ENCODE assay signal across 10 cellular contexts in the genomic region with DNA sequence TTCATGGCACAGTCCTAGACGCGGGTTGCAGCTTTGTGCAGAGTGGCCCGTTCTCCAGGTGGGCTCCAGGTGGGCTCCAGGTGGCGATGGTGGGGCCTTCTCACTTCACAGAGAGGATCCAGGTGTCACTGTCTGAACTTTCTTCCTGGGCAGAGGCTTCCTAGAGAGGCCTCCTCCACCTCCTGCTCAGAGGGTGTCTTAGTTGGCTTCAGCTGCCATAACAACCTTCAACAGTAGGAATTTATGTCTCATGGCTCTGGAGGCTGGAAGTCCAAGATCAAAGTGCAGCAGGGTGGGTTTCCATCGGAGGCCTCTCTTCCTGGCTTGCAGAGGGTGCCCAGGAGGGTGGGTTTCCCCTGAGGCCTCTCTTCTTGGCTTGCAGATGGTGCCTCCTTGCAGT.
"Had no signal": no experiment of that assay in that cellular context is flagged by ENCODE, and none has a peak within 500 bp of the region (broad histone marks: within the 10 kb centered on the region; RNA-seq: fewer than 3 reads in every experiment).

No MANE protein-coding gene starts in this region.

- H3K4me1 ChIP-seq: HAP-1 had no signal

- H3K27ac Mint-ChIP-seq: GM23338, H9, HFFc6 had no signal

- H3K27ac ChIP-seq: GM23248 had no signal

- H3K9me3 ChIP-seq: HAP-1 had no signal

- H3K36me3 ChIP-seq: HAP-1 had no signal

- H3K4me3 Mint-ChIP-seq: GM23338, H9, HFFc6 had no signal

- FAIRE-seq: H1, H54 had no signal

- H3K4me1 Mint-ChIP-seq: GM23338, H9 had no signal

- H3K4me3 ChIP-seq: GM23248, GM23338, HAP-1 had no signal

- DNase-seq: GM23248, GOT3, H7, H9, HCEC 1CT, HFFc6 had no signal
